Comparison of ENCODE assay signal across 1 cellular context in the genomic region with DNA sequence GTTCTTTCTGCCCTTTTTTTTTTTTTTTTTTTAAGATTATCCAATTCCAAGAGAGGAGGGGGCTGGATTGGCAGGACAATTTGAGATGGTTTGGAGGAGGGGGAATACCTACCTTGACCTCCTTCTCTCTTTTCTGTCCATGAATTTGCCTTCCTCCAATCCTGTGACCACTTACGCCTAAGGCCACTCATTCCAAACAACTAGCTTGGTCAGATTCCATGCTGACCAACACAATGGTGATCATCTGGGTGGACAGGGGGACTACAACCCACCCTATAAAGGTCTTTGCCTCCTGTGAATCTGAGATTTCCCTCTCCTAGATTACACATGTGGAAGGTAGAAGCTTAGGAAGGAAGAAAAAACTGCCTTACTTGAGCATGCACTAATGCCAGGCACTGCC.
TF ChIP-seq lines count a peak whose summit lies in the region.

No MANE protein-coding gene starts in this region.

TF ChIP-seq in WTC11, 78 proteins besides CTCF, POLR2A, EP300 and RAD21:
- TF ChIP-seq, protein P1, sequence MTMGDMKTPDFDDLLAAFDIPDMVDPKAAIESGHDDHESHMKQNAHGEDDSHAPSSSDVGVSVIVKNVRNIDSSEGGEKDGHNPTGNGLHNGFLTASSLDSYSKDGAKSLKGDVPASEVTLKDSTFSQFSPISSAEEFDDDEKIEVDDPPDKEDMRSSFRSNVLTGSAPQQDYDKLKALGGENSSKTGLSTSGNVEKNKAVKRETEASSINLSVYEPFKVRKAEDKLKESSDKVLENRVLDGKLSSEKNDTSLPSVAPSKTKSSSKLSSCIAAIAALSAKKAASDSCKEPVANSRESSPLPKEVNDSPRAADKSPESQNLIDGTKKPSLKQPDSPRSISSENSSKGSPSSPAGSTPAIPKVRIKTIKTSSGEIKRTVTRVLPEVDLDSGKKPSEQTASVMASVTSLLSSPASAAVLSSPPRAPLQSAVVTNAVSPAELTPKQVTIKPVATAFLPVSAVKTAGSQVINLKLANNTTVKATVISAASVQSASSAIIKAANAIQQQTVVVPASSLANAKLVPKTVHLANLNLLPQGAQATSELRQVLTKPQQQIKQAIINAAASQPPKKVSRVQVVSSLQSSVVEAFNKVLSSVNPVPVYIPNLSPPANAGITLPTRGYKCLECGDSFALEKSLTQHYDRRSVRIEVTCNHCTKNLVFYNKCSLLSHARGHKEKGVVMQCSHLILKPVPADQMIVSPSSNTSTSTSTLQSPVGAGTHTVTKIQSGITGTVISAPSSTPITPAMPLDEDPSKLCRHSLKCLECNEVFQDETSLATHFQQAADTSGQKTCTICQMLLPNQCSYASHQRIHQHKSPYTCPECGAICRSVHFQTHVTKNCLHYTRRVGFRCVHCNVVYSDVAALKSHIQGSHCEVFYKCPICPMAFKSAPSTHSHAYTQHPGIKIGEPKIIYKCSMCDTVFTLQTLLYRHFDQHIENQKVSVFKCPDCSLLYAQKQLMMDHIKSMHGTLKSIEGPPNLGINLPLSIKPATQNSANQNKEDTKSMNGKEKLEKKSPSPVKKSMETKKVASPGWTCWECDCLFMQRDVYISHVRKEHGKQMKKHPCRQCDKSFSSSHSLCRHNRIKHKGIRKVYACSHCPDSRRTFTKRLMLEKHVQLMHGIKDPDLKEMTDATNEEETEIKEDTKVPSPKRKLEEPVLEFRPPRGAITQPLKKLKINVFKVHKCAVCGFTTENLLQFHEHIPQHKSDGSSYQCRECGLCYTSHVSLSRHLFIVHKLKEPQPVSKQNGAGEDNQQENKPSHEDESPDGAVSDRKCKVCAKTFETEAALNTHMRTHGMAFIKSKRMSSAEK (CRISPR knock-in tag; IDR thresholded peaks at IDR 0.05; ENCODE audit: borderline replicate concordance), result no peak
- TF ChIP-seq ZNF232 (CRISPR knock-in tag; IDR thresholded peaks at IDR 0.05) (no peak), ZBTB21 (CRISPR knock-in tag; IDR thresholded peaks at IDR 0.05; ENCODE audit: borderline replicate concordance) (no peak), TCF7 (CRISPR knock-in tag; IDR thresholded peaks at IDR 0.05; ENCODE audit: low read depth) (no peak), ESRRA (CRISPR knock-in tag; IDR thresholded peaks at IDR 0.05; ENCODE audit: borderline replicate concordance) (no peak), ATF3 (CRISPR knock-in tag; conservative IDR thresholded peaks at IDR 0.05) (no peak), ZNF512 (CRISPR knock-in tag; IDR thresholded peaks at IDR 0.05; ENCODE audit: borderline replicate concordance) (no peak), CBFB (CRISPR knock-in tag; IDR thresholded peaks at IDR 0.05; ENCODE audit: low read depth) (no peak), ZMAT4 (CRISPR knock-in tag; IDR thresholded peaks at IDR 0.05) (no peak), IRF2 (CRISPR knock-in tag; IDR thresholded peaks at IDR 0.05; ENCODE audit: borderline replicate concordance, low read depth) (no peak), FOXK1 (CRISPR knock-in tag; IDR thresholded peaks at IDR 0.05) (no peak)
- TF ChIP-seq, protein P2, sequence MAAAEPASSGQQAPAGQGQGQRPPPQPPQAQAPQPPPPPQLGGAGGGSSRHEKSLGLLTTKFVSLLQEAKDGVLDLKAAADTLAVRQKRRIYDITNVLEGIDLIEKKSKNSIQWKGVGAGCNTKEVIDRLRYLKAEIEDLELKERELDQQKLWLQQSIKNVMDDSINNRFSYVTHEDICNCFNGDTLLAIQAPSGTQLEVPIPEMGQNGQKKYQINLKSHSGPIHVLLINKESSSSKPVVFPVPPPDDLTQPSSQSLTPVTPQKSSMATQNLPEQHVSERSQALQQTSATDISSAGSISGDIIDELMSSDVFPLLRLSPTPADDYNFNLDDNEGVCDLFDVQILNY (CRISPR knock-in tag; IDR thresholded peaks at IDR 0.05), result no peak
- TF ChIP-seq, protein P3, sequence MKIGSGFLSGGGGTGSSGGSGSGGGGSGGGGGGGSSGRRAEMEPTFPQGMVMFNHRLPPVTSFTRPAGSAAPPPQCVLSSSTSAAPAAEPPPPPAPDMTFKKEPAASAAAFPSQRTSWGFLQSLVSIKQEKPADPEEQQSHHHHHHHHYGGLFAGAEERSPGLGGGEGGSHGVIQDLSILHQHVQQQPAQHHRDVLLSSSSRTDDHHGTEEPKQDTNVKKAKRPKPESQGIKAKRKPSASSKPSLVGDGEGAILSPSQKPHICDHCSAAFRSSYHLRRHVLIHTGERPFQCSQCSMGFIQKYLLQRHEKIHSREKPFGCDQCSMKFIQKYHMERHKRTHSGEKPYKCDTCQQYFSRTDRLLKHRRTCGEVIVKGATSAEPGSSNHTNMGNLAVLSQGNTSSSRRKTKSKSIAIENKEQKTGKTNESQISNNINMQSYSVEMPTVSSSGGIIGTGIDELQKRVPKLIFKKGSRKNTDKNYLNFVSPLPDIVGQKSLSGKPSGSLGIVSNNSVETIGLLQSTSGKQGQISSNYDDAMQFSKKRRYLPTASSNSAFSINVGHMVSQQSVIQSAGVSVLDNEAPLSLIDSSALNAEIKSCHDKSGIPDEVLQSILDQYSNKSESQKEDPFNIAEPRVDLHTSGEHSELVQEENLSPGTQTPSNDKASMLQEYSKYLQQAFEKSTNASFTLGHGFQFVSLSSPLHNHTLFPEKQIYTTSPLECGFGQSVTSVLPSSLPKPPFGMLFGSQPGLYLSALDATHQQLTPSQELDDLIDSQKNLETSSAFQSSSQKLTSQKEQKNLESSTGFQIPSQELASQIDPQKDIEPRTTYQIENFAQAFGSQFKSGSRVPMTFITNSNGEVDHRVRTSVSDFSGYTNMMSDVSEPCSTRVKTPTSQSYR (CRISPR knock-in tag; IDR thresholded peaks at IDR 0.05), result no peak
